8 cellular contexts compared by ENCODE assay signal in genomic region chr2:65031341-65032015, GRCh38. TPM values are rescaled to one million over a fixed set of nuclear protein-coding genes. Genes with fewer than 3 reads are reported as not detected.
A peak's percentile ranks its signal among the peaks of the same experiment; 100 is the strongest.
DNase-seq lines count a peak whose midpoint lies in the region; ATAC-seq and TF ChIP-seq lines count a peak whose summit lies in the region.

No MANE protein-coding gene starts in this region.

- no peaks in the 10 kb centered on the region for H3K9me3 Mint-ChIP-seq in activated CD8-positive, alpha-beta memory T cell treated with anti-CD3 and anti-CD28 coated beads, Interleukin-2, amount 10 ng/mL, durations not matched to agents 7 days and 5 days (ENCODE audit: low read depth)
- H3K9me3 Mint-ChIP-seq in activated T-helper 2 cell treated with anti-CD3 and anti-CD28 coated beads, Interferon-gamma antibody, Interleukin-2, Interleukin-4, amounts not matched to agents 10 μg/mL and 5 μg/mL and 100 μg/mL, durations not matched to agents 14 hours and 24 hours and 36 hours = no peaks in the 10 kb centered on the region

- H3K27me3 ChIP-seq in prostate gland (replicated peaks; ENCODE audit: insufficient read depth) = no peaks in the 10 kb centered on the region

- peaks cover 5% of the 10 kb centered on the region for H3K4me1 ChIP-seq in prostate gland (replicated peaks)

- peaks cover 25% of the 10 kb centered on the region for H3K4me1 Mint-ChIP-seq in activated CD8-positive, alpha-beta memory T cell treated with anti-CD3 and anti-CD28 coated beads, Interleukin-2, amount 10 ng/mL, durations not matched to agents 7 days and 5 days
- peaks cover 22% of the 10 kb centered on the region for H3K4me1 Mint-ChIP-seq in activated T-helper 2 cell treated with anti-CD3 and anti-CD28 coated beads, Interferon-gamma antibody, Interleukin-2, Interleukin-4, amounts not matched to agents 10 μg/mL and 5 μg/mL and 100 μg/mL, durations not matched to agents 14 hours and 24 hours and 36 hours (ENCODE audit: low read depth)

- H3K4me3 ChIP-seq in NB4 (ENCODE audit: low read depth, low read length) = peak overlapping the region; percentile 23
- H3K4me3 ChIP-seq in prostate gland = peak overlapping the region in 1 of 2 donors; percentile 4

- CTCF ChIA-PET in activated CD8-positive, alpha-beta memory T cell treated with anti-CD3 and anti-CD28 coated beads, Interleukin-2, amount 10 ng/mL, durations not matched to agents 7 days and 5 days (lab: Charles Lee) = interaction anchor here (0.7 to 6.1 kb wide), 7 partner anchors 40 to 118 kb away, joined by 3 to 38 read pairs (median 3); no protein-coding TSS in a partner anchor

- H3K9me3 ChIP-seq in prostate gland = no peaks in the 10 kb centered on the region

- TF ChIP-seq CTCF in NB4 (IDR thresholded peaks at IDR 0.05; ENCODE audit: low read depth, low read length) = no peak
- no peak for TF ChIP-seq CTCF in prostate gland (IDR thresholded peaks at IDR 0.05)
- TF ChIP-seq CTCF in GM13977 (IDR thresholded peaks at IDR 0.05; ENCODE audit: extremely low read depth, insufficient read depth, missing control alignments) = no peak

- intact Hi-C loops in activated T-helper 2 cell treated with anti-CD3 and anti-CD28 coated beads, Interferon-gamma antibody, Interleukin-2, Interleukin-4, amounts not matched to agents 10 μg/mL and 5 μg/mL and 100 μg/mL, durations not matched to agents 14 hours and 24 hours and 36 hours (cut with micrococcal nuclease) = loop anchor here (2.0 kb wide), 1 partner anchor 115 kb away; no protein-coding TSS in a partner anchor
- intact Hi-C loops in prostate gland (cut with DNase I) = no loop called here

- H3K36me3 ChIP-seq in prostate gland = no peaks in the 10 kb centered on the region

- H3K27me3 Mint-ChIP-seq in activated CD8-positive, alpha-beta memory T cell treated with anti-CD3 and anti-CD28 coated beads, Interleukin-2, amount 10 ng/mL, durations not matched to agents 7 days and 5 days = no peaks in the 10 kb centered on the region
- H3K27me3 Mint-ChIP-seq in activated T-helper 2 cell treated with anti-CD3 and anti-CD28 coated beads, Interferon-gamma antibody, Interleukin-2, Interleukin-4, amounts not matched to agents 10 μg/mL and 5 μg/mL and 100 μg/mL, durations not matched to agents 14 hours and 24 hours and 36 hours (ENCODE audit: low read depth) = no peaks in the 10 kb centered on the region

- no peak overlapping the region for H3K27ac Mint-ChIP-seq in activated CD8-positive, alpha-beta memory T cell treated with anti-CD3 and anti-CD28 coated beads, Interleukin-2, amount 10 ng/mL, durations not matched to agents 7 days and 5 days
- peak overlapping the region; percentile 10 for H3K27ac Mint-ChIP-seq in activated T-helper 2 cell treated with anti-CD3 and anti-CD28 coated beads, Interferon-gamma antibody, Interleukin-2, Interleukin-4, amounts not matched to agents 10 μg/mL and 5 μg/mL and 100 μg/mL, durations not matched to agents 14 hours and 24 hours and 36 hours

- H3K4me3 Mint-ChIP-seq in activated CD8-positive, alpha-beta memory T cell treated with anti-CD3 and anti-CD28 coated beads, Interleukin-2, amount 10 ng/mL, durations not matched to agents 7 days and 5 days = no peak overlapping the region
- peak overlapping the region; percentile 44 for H3K4me3 Mint-ChIP-seq in activated T-helper 2 cell treated with anti-CD3 and anti-CD28 coated beads, Interferon-gamma antibody, Interleukin-2, Interleukin-4, amounts not matched to agents 10 μg/mL and 5 μg/mL and 100 μg/mL, durations not matched to agents 14 hours and 24 hours and 36 hours (ENCODE audit: low read depth)

- TF ChIP-seq POLR2A in NB4 (IDR thresholded peaks at IDR 0.05; ENCODE audit: extremely low read depth, insufficient read length) (no peak), prostate gland (IDR thresholded peaks at IDR 0.05) (no peak)

- peak overlapping the region in 1 of 2 donors; percentile 8 for H3K27ac ChIP-seq in prostate gland

- no peaks in the 10 kb centered on the region for H3K36me3 Mint-ChIP-seq in activated CD8-positive, alpha-beta memory T cell treated with anti-CD3 and anti-CD28 coated beads, Interleukin-2, amount 10 ng/mL, durations not matched to agents 7 days and 5 days
- no peaks in the 10 kb centered on the region for H3K36me3 Mint-ChIP-seq in activated T-helper 2 cell treated with anti-CD3 and anti-CD28 coated beads, Interferon-gamma antibody, Interleukin-2, Interleukin-4, amounts not matched to agents 10 μg/mL and 5 μg/mL and 100 μg/mL, durations not matched to agents 14 hours and 24 hours and 36 hours (ENCODE audit: low read depth)

- ATAC-seq in activated CD8-positive, alpha-beta memory T cell treated with anti-CD3 and anti-CD28 coated beads, Interleukin-2, amount 10 ng/mL, durations not matched to agents 7 days and 5 days = peak; percentile 50
- ATAC-seq in GM21367 (IDR thresholded peaks at IDR 0.05; ENCODE audit: unreplicated experiment) = no peak

- WGBS in prostate gland = 32% methylated on average over 8 of the region's 8 CpGs

- in situ Hi-C loops in GM13977 (cut with MboI; ENCODE audit: low pct_unique_long_range_greater_than_20kb, low sequenced_read_pairs, unreplicated experiment) = loop anchor here (25.0 kb wide), 3 partner anchors 119 to 694 kb away; no protein-coding TSS in a partner anchor

- DNase-seq in activated CD8-positive, alpha-beta memory T cell treated with anti-CD3 and anti-CD28 coated beads, Interleukin-2, amount 10 ng/mL, durations not matched to agents 7 days and 5 days = no peak
- no peak for DNase-seq in activated CD8-positive, alpha-beta memory T cell treated with anti-CD3 and anti-CD28 coated beads, Interleukin-2, amount 50 U/mL, for 4 hours
- DNase-seq in NB4 (ENCODE audit: low read depth) (peak; percentile 88), prostate gland (ENCODE audit: low spot score) (peak; percentile 55), GM13977 (ENCODE audit: low spot score) (no peak), cortex of kidney (lab: John Stamatoyannopoulos, UW) (no peak)
- DNase-seq in activated T-helper 2 cell treated with anti-CD3 and anti-CD28 coated beads, Interferon-gamma antibody, Interleukin-2, Interleukin-4, amounts not matched to agents 10 μg/mL and 5 μg/mL and 100 μg/mL, durations not matched to agents 14 hours and 24 hours and 36 hours (ENCODE audit: low spot score) = no peak

RNA-seq across cellular contexts. Expression of gene CEP68, which starts 24.7 kb away (rescaled TPM):
- 1 to 10 TPM; 5.9 to 9.2 TPM for total RNA-seq in activated CD8-positive, alpha-beta memory T cell treated with anti-CD3 and anti-CD28 coated beads, Interleukin-2, amount 10 ng/mL, durations not matched to agents 7 days and 5 days
- 5.9 and 6.1 TPM in 2 replicates for total RNA-seq in activated T-helper 2 cell treated with anti-CD3 and anti-CD28 coated beads, Interferon-gamma antibody, Interleukin-2, Interleukin-4, amounts not matched to agents 10 μg/mL and 5 μg/mL and 100 μg/mL, durations not matched to agents 14 hours and 24 hours and 36 hours
- 10 to 100 TPM; 15.3 to 28.8 TPM for total RNA-seq in prostate gland

RNA-seq across cellular contexts. Expression of gene SLC1A4, which starts 42.3 kb away (rescaled TPM):
- total RNA-seq in activated CD8-positive, alpha-beta memory T cell treated with anti-CD3 and anti-CD28 coated beads, Interleukin-2, amount 10 ng/mL, durations not matched to agents 7 days and 5 days = 100 to 1,000 TPM in 1 of 2 experiments, 10 to 100 TPM in 1; 61.7 to 113 TPM
- 21.0 and 22.5 TPM in 2 replicates for total RNA-seq in activated T-helper 2 cell treated with anti-CD3 and anti-CD28 coated beads, Interferon-gamma antibody, Interleukin-2, Interleukin-4, amounts not matched to agents 10 μg/mL and 5 μg/mL and 100 μg/mL, durations not matched to agents 14 hours and 24 hours and 36 hours
- total RNA-seq in prostate gland = 10 to 100 TPM; 21.2 to 33.2 TPM

Comparison
In these comparisons a context has a peak if more than half of its experiments do, and no peak if none do; other contexts are left out.
1. DNase-seq: peak in NB4 (single experiment) and prostate gland (single experiment); none in activated CD8-positive, alpha-beta memory T cell treated with anti-CD3 and anti-CD28 coated beads, Interleukin-2, amount 10 ng/mL, durations not matched to agents 7 days and 5 days (single experiment), activated CD8-positive, alpha-beta memory T cell treated with anti-CD3 and anti-CD28 coated beads, Interleukin-2, amount 50 U/mL, for 4 hours (single experiment), activated T-helper 2 cell treated with anti-CD3 and anti-CD28 coated beads, Interferon-gamma antibody, Interleukin-2, Interleukin-4, amounts not matched to agents 10 μg/mL and 5 μg/mL and 100 μg/mL, durations not matched to agents 14 hours and 24 hours and 36 hours (single experiment), GM13977 (single experiment) and cortex of kidney (single experiment).